21 cellular contexts compared by ENCODE assay signal in the genomic region with DNA sequence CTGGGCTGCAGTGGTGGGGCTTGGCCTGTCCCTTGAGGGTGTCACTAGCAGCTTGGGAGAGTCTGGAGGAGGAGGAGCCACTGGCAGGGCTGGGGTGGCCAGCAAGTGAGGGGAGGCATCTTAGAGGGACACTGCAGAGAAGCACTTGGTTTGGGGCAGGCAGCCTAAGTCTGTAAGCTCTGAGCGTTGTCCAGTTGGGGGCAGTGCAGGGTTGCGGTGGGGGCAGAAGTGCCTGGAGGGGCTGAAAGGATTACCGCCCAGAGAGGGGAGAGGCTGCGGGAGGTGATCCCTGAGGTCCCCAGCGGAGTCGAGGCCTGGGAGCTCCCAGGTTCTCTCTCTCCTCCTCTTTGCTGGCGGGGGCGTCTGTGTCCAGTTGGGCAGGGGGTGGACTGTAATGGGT. TPM values are rescaled to one million over a fixed set of nuclear protein-coding genes. Genes with fewer than 3 reads are reported as not detected.
DNase-seq lines count a peak whose midpoint lies in the region; ATAC-seq, FAIRE-seq and TF ChIP-seq lines count a peak whose summit lies in the region.
"Had no signal": no experiment of that assay in that cellular context is flagged by ENCODE, and none has a peak within 500 bp of the region (broad histone marks: within the 10 kb centered on the region; RNA-seq: fewer than 3 reads in every experiment).

No MANE protein-coding gene starts in this region.

- CTCF ChIA-PET in SK-N-SH (lab: Yijun Ruan, JAX): interaction anchor here (0.7 to 31.5 kb wide), 15 partner anchors 10 to 121 kb away, joined by 3 to 337 read pairs (median 4); no protein-coding TSS in a partner anchor
- CTCF ChIA-PET in endothelial cell of umbilical vein (lab: Charles Lee): interaction anchor here (1.0 to 4.6 kb wide), 5 partner anchors 9 to 76 kb away, joined by 3 to 73 read pairs (median 3); no protein-coding TSS in a partner anchor

- H3K4me3 ChIP-seq in SK-N-SH (ENCODE audit: low read depth in 2 of 2, low read length in 1 of 2) (no peak overlapping the region), endothelial cell of umbilical vein (replicated peaks in 1 of 3; ENCODE audit: insufficient read depth in 1 of 3, low read depth in 1 of 3, low read length in 3 of 3) (no peak overlapping the region)
- H3K4me3 ChIP-seq in effector memory CD4-positive, alpha-beta T cell (ENCODE audit: insufficient read depth, low read depth, low read length, poor library complexity, severe bottlenecking): no peak overlapping the region
- H3K4me3 ChIP-seq: coronary artery had no signal

- BruUV-seq in endothelial cell of umbilical vein (replicated peaks; lab: Mats Ljungman, UMichigan): no TSS peak

- H3K9me3 Mint-ChIP-seq in progenitor cell of endocrine pancreas (ENCODE audit: low read depth): no peaks in the 10 kb centered on the region
- H3K9me3 Mint-ChIP-seq: CD8-positive, alpha-beta T cell; HFFc6; mesothelial cell of epicardium had no signal

- H3K9me3 ChIP-seq in SK-N-SH: no peaks in the 10 kb centered on the region
- H3K9me3 ChIP-seq in endothelial cell of umbilical vein (replicated peaks; ENCODE audit: control insufficient read depth, insufficient read depth, low read length): no peaks in the 10 kb centered on the region
- no peaks in the 10 kb centered on the region for H3K9me3 ChIP-seq in effector memory CD4-positive, alpha-beta T cell (ENCODE audit: control insufficient read depth, low read length)

- H3K27ac Mint-ChIP-seq in progenitor cell of endocrine pancreas: no peak overlapping the region
- H3K27ac Mint-ChIP-seq: CD8-positive, alpha-beta T cell; HFFc6; mesothelial cell of epicardium had no signal

- H3K27me3 Mint-ChIP-seq in progenitor cell of endocrine pancreas: peaks cover 54% of the 10 kb centered on the region

- intact Hi-C loops in endothelial cell of umbilical vein (cut with micrococcal nuclease): loop anchor here (1.0 to 5.0 kb wide), 3 partner anchors 63 to 257 kb away; no protein-coding TSS in a partner anchor

- H3K36me3 Mint-ChIP-seq in progenitor cell of endocrine pancreas (ENCODE audit: insufficient read depth): no peaks in the 10 kb centered on the region
- H3K36me3 Mint-ChIP-seq: CD8-positive, alpha-beta T cell; mesothelial cell of epicardium had no signal

- H3K4me3 Mint-ChIP-seq in progenitor cell of endocrine pancreas (ENCODE audit: low read depth): no peak overlapping the region
- H3K4me3 Mint-ChIP-seq: CD8-positive, alpha-beta T cell; HFFc6; mesothelial cell of epicardium had no signal

- TF ChIP-seq POLR2A in endothelial cell of umbilical vein (IDR thresholded peaks at IDR 0.05; ENCODE audit: low read depth, low read length) (no peak), GM12891 (IDR thresholded peaks at IDR 0.05; ENCODE audit: low read depth, low read length) (no peak)

- peak; percentile 62 for FAIRE-seq in endothelial cell of umbilical vein (lab: Jason Lieb, UNC)
- no peak for FAIRE-seq in GM12891 (lab: Jason Lieb, UNC)
- FAIRE-seq: kidney had no signal

- H3K27ac ChIP-seq in SK-N-SH (ENCODE audit: low read depth in 2 of 2, low read length in 1 of 2) (no peak overlapping the region), endothelial cell of umbilical vein (ENCODE audit: insufficient read depth, low read depth, low read length) (no peak overlapping the region)
- H3K27ac ChIP-seq in effector memory CD4-positive, alpha-beta T cell (ENCODE audit: insufficient read depth, low read length, poor library complexity, severe bottlenecking): no peak overlapping the region
- H3K27ac ChIP-seq: coronary artery had no signal

- TF ChIP-seq RAD21 in SK-N-SH (IDR thresholded peaks at IDR 0.05; ENCODE audit: low read length): peak; percentile 37; the same call in 1 of the 2 replicates

- DNase-seq in SK-N-SH (peak; percentile 52), NCI-H69 (lab: John Stamatoyannopoulos, UW) (peak; percentile 14), endothelial cell of umbilical vein (ENCODE audit: low read depth, low spot score) (no peak), progenitor cell of endocrine pancreas (ENCODE audit: low spot score, unreplicated experiment) (no peak), GM12891 (ENCODE audit: insufficient read length, low spot score) (no peak), GM13977 (ENCODE audit: low spot score) (no peak)
- DNase-seq in effector memory CD4-positive, alpha-beta T cell: no peak
- DNase-seq: activated CD4-positive, alpha-beta T cell treated with anti-CD3 and anti-CD28 coated beads for 4 hours; activated CD8-positive, alpha-beta memory T cell treated with anti-CD3 and anti-CD28 coated beads, Interleukin-2, amount 50 U/mL, for 48 hours; CD8-positive, alpha-beta T cell; GF-D8; HFFc6; kidney; NCI-H2171; SHP77 treated with DMSO at 0.1 percent for 48 hours; stimulated activated CD4-positive, alpha-beta T cell treated with anti-CD3 and anti-CD28 coated beads, Interleukin-2, amount 100 ng/mL, for 24 hours had no signal

- H3K79me2 ChIP-seq in SK-N-SH (ENCODE audit: insufficient read depth): no peaks in the 10 kb centered on the region
- no peaks in the 10 kb centered on the region for H3K79me2 ChIP-seq in endothelial cell of umbilical vein (ENCODE audit: control insufficient read depth, insufficient read depth, low read length)

- dilution Hi-C loops in endothelial cell of umbilical vein (cut with MboI; ENCODE audit: extremely low pct_ligation_motif_present, low sequenced_read_pairs): no loop called here

- H3K4me2 ChIP-seq in SK-N-SH: no peak overlapping the region
- H3K4me2 ChIP-seq in endothelial cell of umbilical vein (ENCODE audit: insufficient read depth, low read length): no peak overlapping the region

- no peaks in the 10 kb centered on the region for H3K36me3 ChIP-seq in SK-N-SH (replicated peaks in 1 of 2; ENCODE audit: control insufficient read depth in 1 of 2, insufficient read depth in 2 of 2, low read length in 1 of 2)
- no peaks in the 10 kb centered on the region for H3K36me3 ChIP-seq in endothelial cell of umbilical vein (ENCODE audit: control insufficient read depth in 2 of 2, extremely low read depth in 1 of 2, insufficient read depth in 2 of 2, low read length in 2 of 2)
- H3K36me3 ChIP-seq in effector memory CD4-positive, alpha-beta T cell (ENCODE audit: control insufficient read depth, insufficient read depth, low read length): no peaks in the 10 kb centered on the region

- H3K9ac ChIP-seq in SK-N-SH: no peak overlapping the region
- H3K9ac ChIP-seq in endothelial cell of umbilical vein (replicated peaks; ENCODE audit: extremely low read depth, insufficient read depth, low read length): no peak overlapping the region

- H3K4me1 ChIP-seq in SK-N-SH (ENCODE audit: control insufficient read depth in 1 of 2, insufficient read depth in 2 of 2, low read depth in 1 of 2, low read length in 1 of 2) (peaks cover 0 to 14% of the 10 kb centered on the region in 2 experiments; a peak in 1 of 4 replicates), endothelial cell of umbilical vein (ENCODE audit: control insufficient read depth, extremely low read depth, insufficient read depth, low read length) (no peaks in the 10 kb centered on the region)
- H3K4me1 ChIP-seq in effector memory CD4-positive, alpha-beta T cell (ENCODE audit: control insufficient read depth, insufficient read depth, low read length, poor library complexity, severe bottlenecking): no peaks in the 10 kb centered on the region

- in situ Hi-C loops in GM13977 (cut with MboI; ENCODE audit: low pct_unique_long_range_greater_than_20kb, low sequenced_read_pairs, unreplicated experiment): no loop called here

- 81% methylated on average over 8 of the region's 8 CpGs for WGBS in SK-N-SH (ENCODE audit: low lambda C conversion rate)

- POLR2A ChIA-PET in SK-N-SH (lab: Yijun Ruan, JAX) (no interaction called here), endothelial cell of umbilical vein (lab: Charles Lee) (no interaction called here)

- ATAC-seq in SK-N-SH treated with all-trans-retinoic acid at 6 μM for 48 hours: no peak
- ATAC-seq: CD8-positive, alpha-beta T cell; esophagus mucosa; sciatic nerve had no signal

- H3F3A ChIP-seq in SK-N-SH (replicated peaks; ENCODE audit: insufficient read depth): no peaks in the 10 kb centered on the region

- no peaks in the 10 kb centered on the region for H3K4me1 Mint-ChIP-seq in progenitor cell of endocrine pancreas (ENCODE audit: low read depth)
- H3K4me1 Mint-ChIP-seq: mesothelial cell of epicardium had no signal

- no peaks in the 10 kb centered on the region for H3K9me1 ChIP-seq in endothelial cell of umbilical vein (replicated peaks; ENCODE audit: control insufficient read depth, extremely low read depth, insufficient read depth, low read length)

- TF ChIP-seq CTCF in SK-N-SH (IDR thresholded peaks at IDR 0.05) (no peak; the same call in 1 of the 2 replicates), endothelial cell of umbilical vein (IDR thresholded peaks at IDR 0.05; ENCODE audit: extremely low read depth in 1 of 2, insufficient read depth in 1 of 2, low read depth in 1 of 2, low read length in 2 of 2) (peak; percentile 17 to 25), progenitor cell of endocrine pancreas (IDR thresholded peaks at IDR 0.05; ENCODE audit: unreplicated experiment) (peak; percentile 8), GM13977 (IDR thresholded peaks at IDR 0.05; ENCODE audit: extremely low read depth, insufficient read depth, missing control alignments) (no peak)

- H3K9me2 ChIP-seq in SK-N-SH: no peaks in the 10 kb centered on the region

- TF ChIP-seq EP300 in SK-N-SH (IDR thresholded peaks at IDR 0.05; ENCODE audit: borderline replicate concordance in 1 of 2, low read depth in 1 of 2, low read length in 1 of 2): no peak

- H3K27me3 ChIP-seq in SK-N-SH (ENCODE audit: insufficient read depth): peaks cover 3% of the 10 kb centered on the region
- peaks cover 0 to 3% of the 10 kb centered on the region in 2 experiments for H3K27me3 ChIP-seq in endothelial cell of umbilical vein (ENCODE audit: control insufficient read depth in 2 of 2, insufficient read depth in 2 of 2, low read length in 2 of 2)
- no peaks in the 10 kb centered on the region for H3K27me3 ChIP-seq in effector memory CD4-positive, alpha-beta T cell (replicated peaks; ENCODE audit: control insufficient read depth, insufficient read depth, low read length, poor library complexity, severe bottlenecking)

- H4K20me1 ChIP-seq in SK-N-SH (ENCODE audit: insufficient read depth) (no peaks in the 10 kb centered on the region), endothelial cell of umbilical vein (replicated peaks; ENCODE audit: control insufficient read depth, extremely low read depth, insufficient read depth, low read length) (no peaks in the 10 kb centered on the region)

- no peak overlapping the region for H2AFZ ChIP-seq in SK-N-SH (ENCODE audit: low read depth)
- no peak overlapping the region for H2AFZ ChIP-seq in endothelial cell of umbilical vein (ENCODE audit: low read depth, low read length)

RNA-seq across cellular contexts. Expression of a gene that starts 7.4 kb away (rescaled TPM):
- 0.08 and 0.71 TPM in 2 replicates for polyA plus RNA-seq in SK-N-SH (2012; rRNA removed)
- 0.28 and 0.68 TPM in 2 replicates for polyA plus RNA-seq in SK-N-SH (2012; cell fraction: cytosol; rRNA removed)
- polyA plus RNA-seq in SK-N-SH (2012; cell fraction: nucleus; rRNA removed): 0.17 and 0.34 TPM in 2 replicates
- not detected in 2 replicates for total RNA-seq in endothelial cell of umbilical vein
- polyA plus RNA-seq in endothelial cell of umbilical vein: 0.04 TPM in 1 of 2 replicates, not detected in the other
- 0.01 TPM in 2 replicates for polyA plus RNA-seq in endothelial cell of umbilical vein (2011; cell fraction: cytosol; rRNA removed)
- not detected in 2 replicates for polyA plus RNA-seq in endothelial cell of umbilical vein (2011; cell fraction: nucleus; rRNA removed)
- 0.27 TPM in 1 of 2 replicates, not detected in the other for polyA plus RNA-seq in endothelial cell of umbilical vein (2012)
- 0.22 TPM in 1 of 2 replicates, not detected in the other for polyA minus RNA-seq in endothelial cell of umbilical vein
- not detected for polyA minus RNA-seq in endothelial cell of umbilical vein (2011; cell fraction: cytosol; rRNA and poly(A)+ RNA removed)
- not detected in 2 replicates for polyA minus RNA-seq in endothelial cell of umbilical vein (2011; cell fraction: nucleus; rRNA and poly(A)+ RNA removed)
- total RNA-seq in progenitor cell of endocrine pancreas: 0.07 TPM in 1 of 2 replicates, not detected in the other
- not detected for polyA plus RNA-seq in GM12891 (2012; ENCODE audit: low read depth, missing spikeins)
- total RNA-seq: CD8-positive, alpha-beta T cell; kidney had no signal

Comparison
In these comparisons a context has a peak if more than half of its experiments do, and no peak if none do; other contexts are left out.
1. DNase-seq: peak in SK-N-SH (single experiment) and NCI-H69 (single experiment); none in endothelial cell of umbilical vein (single experiment), progenitor cell of endocrine pancreas (single experiment), effector memory CD4-positive, alpha-beta T cell (0 of 3), GM12891 (single experiment) and GM13977 (single experiment).
2. CTCF ChIP-seq: peak in endothelial cell of umbilical vein (2 of 2) and progenitor cell of endocrine pancreas (single experiment); none in SK-N-SH (single experiment) and GM13977 (single experiment).